ENCODE assay signal across 2 cellular contexts in the genomic region with DNA sequence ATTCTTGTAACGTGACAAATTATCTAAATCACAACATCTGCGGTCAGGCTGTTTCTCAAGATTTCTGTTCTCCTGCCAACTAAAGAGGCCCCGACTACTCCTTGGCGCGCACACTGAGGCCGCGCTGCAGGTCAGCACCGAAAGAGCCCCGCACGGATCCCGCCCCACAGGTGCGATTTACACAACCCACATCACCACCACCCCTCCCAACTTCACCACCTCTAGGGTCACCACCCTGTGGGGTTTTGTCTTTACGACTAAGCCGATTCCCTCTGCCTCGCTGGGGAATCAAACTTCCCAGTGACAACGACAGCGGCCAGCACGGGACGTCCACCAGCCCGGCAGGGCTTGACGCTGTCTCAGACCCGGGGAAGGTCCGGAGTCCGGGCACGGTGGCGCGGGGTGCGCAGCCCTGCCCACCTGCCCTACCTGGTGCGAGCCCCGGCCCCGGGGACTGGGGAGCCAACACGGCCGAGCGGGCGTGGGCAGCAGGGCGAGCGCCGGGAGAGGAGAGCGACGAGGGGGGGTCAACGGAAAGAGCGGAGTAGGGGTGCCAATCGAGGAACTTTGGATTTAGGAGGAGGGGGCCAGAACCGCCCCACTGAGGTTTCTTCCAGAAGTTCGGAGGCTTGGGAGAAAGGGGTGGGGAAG.
TF ChIP-seq lines count a peak whose summit lies in the region.

No MANE protein-coding gene starts in this region.

TF ChIP-seq in HCT116, 20 proteins besides CTCF, POLR2A, EP300 and RAD21:
- no peak; the same call in 1 of the 2 replicates for TF ChIP-seq SIN3A (IDR thresholded peaks at IDR 0.05; ENCODE audit: low read depth)
- TF ChIP-seq FOSL1 (IDR thresholded peaks at IDR 0.05; ENCODE audit: low read depth), result no peak
- TF ChIP-seq ZFX (IDR thresholded peaks at IDR 0.05), result no peak
- TF ChIP-seq SP1 (IDR thresholded peaks at IDR 0.05; ENCODE audit: low read depth), result no peak
- TF ChIP-seq SRF (IDR thresholded peaks at IDR 0.05; ENCODE audit: low read depth), result no peak
- no peak for TF ChIP-seq YY1 (IDR thresholded peaks at IDR 0.05; ENCODE audit: extremely low read depth, insufficient replicate concordance, low read depth, low read length)
- TF ChIP-seq, protein P1, sequence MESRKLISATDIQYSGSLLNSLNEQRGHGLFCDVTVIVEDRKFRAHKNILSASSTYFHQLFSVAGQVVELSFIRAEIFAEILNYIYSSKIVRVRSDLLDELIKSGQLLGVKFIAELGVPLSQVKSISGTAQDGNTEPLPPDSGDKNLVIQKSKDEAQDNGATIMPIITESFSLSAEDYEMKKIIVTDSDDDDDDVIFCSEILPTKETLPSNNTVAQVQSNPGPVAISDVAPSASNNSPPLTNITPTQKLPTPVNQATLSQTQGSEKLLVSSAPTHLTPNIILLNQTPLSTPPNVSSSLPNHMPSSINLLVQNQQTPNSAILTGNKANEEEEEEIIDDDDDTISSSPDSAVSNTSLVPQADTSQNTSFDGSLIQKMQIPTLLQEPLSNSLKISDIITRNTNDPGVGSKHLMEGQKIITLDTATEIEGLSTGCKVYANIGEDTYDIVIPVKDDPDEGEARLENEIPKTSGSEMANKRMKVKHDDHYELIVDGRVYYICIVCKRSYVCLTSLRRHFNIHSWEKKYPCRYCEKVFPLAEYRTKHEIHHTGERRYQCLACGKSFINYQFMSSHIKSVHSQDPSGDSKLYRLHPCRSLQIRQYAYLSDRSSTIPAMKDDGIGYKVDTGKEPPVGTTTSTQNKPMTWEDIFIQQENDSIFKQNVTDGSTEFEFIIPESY (IDR thresholded peaks at IDR 0.05; ENCODE audit: extremely low read depth, insufficient replicate concordance, low read length), result no peak
- no peak for TF ChIP-seq EZH2 (IDR thresholded peaks at IDR 0.05)
- no peak for TF ChIP-seq ZNF274 (IDR thresholded peaks at IDR 0.05; ENCODE audit: low read depth, low read length)
- TF ChIP-seq, protein P2, sequence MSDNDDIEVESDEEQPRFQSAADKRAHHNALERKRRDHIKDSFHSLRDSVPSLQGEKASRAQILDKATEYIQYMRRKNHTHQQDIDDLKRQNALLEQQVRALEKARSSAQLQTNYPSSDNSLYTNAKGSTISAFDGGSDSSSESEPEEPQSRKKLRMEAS (IDR thresholded peaks at IDR 0.05), result no peak
- TF ChIP-seq EGR1 (IDR thresholded peaks at IDR 0.05; ENCODE audit: low read depth), result no peak

TF ChIP-seq in HepG2, 621 proteins besides CTCF, POLR2A, EP300 and RAD21 (continues in another document):
- TF ChIP-seq SIN3A (IDR thresholded peaks at IDR 0.05; ENCODE audit: borderline replicate concordance, low read depth, low read length) (no peak), ZNF772 (CRISPR knock-in tag; IDR thresholded peaks at IDR 0.05) (no peak), MED1 (CRISPR knock-in tag; IDR thresholded peaks at IDR 0.05) (peak; percentile 45; the same call in 1 of the 2 replicates), RARA (CRISPR knock-in tag; IDR thresholded peaks at IDR 0.05) (0 out of 2 replicates have a peak, but pooled peaks have one; percentile 11), ZFP36L1 (CRISPR knock-in tag; IDR thresholded peaks at IDR 0.05) (no peak), NR3C1 (CRISPR knock-in tag; IDR thresholded peaks at IDR 0.05) (no peak), ZNF616 (CRISPR knock-in tag; IDR thresholded peaks at IDR 0.05; ENCODE audit: low read depth) (no peak), U2AF1 (optimal IDR thresholded peaks at IDR 0.05; ENCODE audit: low read depth, low read length) (no peak), DR1 (CRISPR knock-in tag; IDR thresholded peaks at IDR 0.05) (no peak), RFX1 (IDR thresholded peaks at IDR 0.05) (no peak), ZBTB8A (CRISPR knock-in tag; IDR thresholded peaks at IDR 0.05; ENCODE audit: borderline replicate concordance, low read depth) (no peak), KMT2A (CRISPR knock-in tag; IDR thresholded peaks at IDR 0.05) (peak; percentile 70), MTA1 (CRISPR knock-in tag; IDR thresholded peaks at IDR 0.05; ENCODE audit: borderline replicate concordance) (0 out of 2 replicates have a peak, but pooled peaks have one; percentile 34), KDM2A (CRISPR knock-in tag; IDR thresholded peaks at IDR 0.05; ENCODE audit: borderline replicate concordance, low read depth) (peak; percentile 42; the same call in 1 of the 2 replicates), ZNF431 (CRISPR knock-in tag; IDR thresholded peaks at IDR 0.05; ENCODE audit: borderline replicate concordance, low read depth) (no peak), SOX6 (IDR thresholded peaks at IDR 0.05) (no peak), SOX6 (CRISPR knock-in tag; IDR thresholded peaks at IDR 0.05) (0 out of 2 replicates have a peak, but pooled peaks have one; percentile 12), ZFP82 (CRISPR knock-in tag; IDR thresholded peaks at IDR 0.05; ENCODE audit: borderline replicate concordance) (no peak), ZZZ3 (CRISPR knock-in tag; IDR thresholded peaks at IDR 0.05; ENCODE audit: borderline replicate concordance) (no peak), KLF15 (CRISPR knock-in tag; IDR thresholded peaks at IDR 0.05; ENCODE audit: borderline replicate concordance) (no peak), SRY (CRISPR knock-in tag; IDR thresholded peaks at IDR 0.05) (no peak), ZNF234 (CRISPR knock-in tag; conservative IDR thresholded peaks at IDR 0.05) (peak; percentile 91; the same call in 1 of the 2 replicates), PHF5A (CRISPR knock-in tag; IDR thresholded peaks at IDR 0.05; ENCODE audit: low read depth, unreplicated experiment) (no peak), HNRNPK (IDR thresholded peaks at IDR 0.05; ENCODE audit: low read depth, low read length, poor library complexity, severe bottlenecking) (no peak), SSRP1 (CRISPR knock-in tag; IDR thresholded peaks at IDR 0.05) (no peak), RELA (CRISPR knock-in tag; IDR thresholded peaks at IDR 0.05) (no peak), ZSCAN21 (CRISPR knock-in tag; IDR thresholded peaks at IDR 0.05; ENCODE audit: borderline replicate concordance) (0 out of 2 replicates have a peak, but pooled peaks have one; percentile 18), PHB2 (IDR thresholded peaks at IDR 0.05; ENCODE audit: partially characterized antibody) (no peak), SMAD3 (CRISPR knock-in tag; IDR thresholded peaks at IDR 0.05) (no peak), RFX5 (IDR thresholded peaks at IDR 0.05; ENCODE audit: low read depth, low read length) (no peak), REPIN1 (CRISPR knock-in tag; IDR thresholded peaks at IDR 0.05; ENCODE audit: borderline replicate concordance, low read depth) (no peak)
- TF ChIP-seq, protein P3, sequence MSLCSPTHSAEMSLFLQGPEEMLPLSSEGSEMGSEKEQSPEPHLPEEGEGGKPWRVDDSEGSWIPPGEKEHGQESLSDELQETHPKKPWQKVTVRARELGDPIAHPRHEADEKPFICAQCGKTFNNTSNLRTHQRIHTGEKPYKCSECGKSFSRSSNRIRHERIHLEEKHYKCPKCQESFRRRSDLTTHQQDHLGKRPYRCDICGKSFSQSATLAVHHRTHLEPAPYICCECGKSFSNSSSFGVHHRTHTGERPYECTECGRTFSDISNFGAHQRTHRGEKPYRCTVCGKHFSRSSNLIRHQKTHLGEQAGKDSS (CRISPR knock-in tag; IDR thresholded peaks at IDR 0.05; ENCODE audit: borderline replicate concordance, low read depth), result 0 out of 2 replicates have a peak, but pooled peaks have one; percentile 8
- TF ChIP-seq, protein P4, sequence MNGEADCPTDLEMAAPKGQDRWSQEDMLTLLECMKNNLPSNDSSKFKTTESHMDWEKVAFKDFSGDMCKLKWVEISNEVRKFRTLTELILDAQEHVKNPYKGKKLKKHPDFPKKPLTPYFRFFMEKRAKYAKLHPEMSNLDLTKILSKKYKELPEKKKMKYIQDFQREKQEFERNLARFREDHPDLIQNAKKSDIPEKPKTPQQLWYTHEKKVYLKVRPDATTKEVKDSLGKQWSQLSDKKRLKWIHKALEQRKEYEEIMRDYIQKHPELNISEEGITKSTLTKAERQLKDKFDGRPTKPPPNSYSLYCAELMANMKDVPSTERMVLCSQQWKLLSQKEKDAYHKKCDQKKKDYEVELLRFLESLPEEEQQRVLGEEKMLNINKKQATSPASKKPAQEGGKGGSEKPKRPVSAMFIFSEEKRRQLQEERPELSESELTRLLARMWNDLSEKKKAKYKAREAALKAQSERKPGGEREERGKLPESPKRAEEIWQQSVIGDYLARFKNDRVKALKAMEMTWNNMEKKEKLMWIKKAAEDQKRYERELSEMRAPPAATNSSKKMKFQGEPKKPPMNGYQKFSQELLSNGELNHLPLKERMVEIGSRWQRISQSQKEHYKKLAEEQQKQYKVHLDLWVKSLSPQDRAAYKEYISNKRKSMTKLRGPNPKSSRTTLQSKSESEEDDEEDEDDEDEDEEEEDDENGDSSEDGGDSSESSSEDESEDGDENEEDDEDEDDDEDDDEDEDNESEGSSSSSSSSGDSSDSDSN (CRISPR knock-in tag; IDR thresholded peaks at IDR 0.05), result peak; percentile 85
- TF ChIP-seq, protein P5, sequence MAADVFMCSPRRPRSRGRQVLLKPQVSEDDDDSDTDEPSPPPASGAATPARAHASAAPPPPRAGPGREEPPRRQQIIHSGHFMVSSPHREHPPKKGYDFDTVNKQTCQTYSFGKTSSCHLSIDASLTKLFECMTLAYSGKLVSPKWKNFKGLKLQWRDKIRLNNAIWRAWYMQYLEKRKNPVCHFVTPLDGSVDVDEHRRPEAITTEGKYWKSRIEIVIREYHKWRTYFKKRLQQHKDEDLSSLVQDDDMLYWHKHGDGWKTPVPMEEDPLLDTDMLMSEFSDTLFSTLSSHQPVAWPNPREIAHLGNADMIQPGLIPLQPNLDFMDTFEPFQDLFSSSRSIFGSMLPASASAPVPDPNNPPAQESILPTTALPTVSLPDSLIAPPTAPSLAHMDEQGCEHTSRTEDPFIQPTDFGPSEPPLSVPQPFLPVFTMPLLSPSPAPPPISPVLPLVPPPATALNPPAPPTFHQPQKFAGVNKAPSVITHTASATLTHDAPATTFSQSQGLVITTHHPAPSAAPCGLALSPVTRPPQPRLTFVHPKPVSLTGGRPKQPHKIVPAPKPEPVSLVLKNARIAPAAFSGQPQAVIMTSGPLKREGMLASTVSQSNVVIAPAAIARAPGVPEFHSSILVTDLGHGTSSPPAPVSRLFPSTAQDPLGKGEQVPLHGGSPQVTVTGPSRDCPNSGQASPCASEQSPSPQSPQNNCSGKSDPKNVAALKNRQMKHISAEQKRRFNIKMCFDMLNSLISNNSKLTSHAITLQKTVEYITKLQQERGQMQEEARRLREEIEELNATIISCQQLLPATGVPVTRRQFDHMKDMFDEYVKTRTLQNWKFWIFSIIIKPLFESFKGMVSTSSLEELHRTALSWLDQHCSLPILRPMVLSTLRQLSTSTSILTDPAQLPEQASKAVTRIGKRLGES (CRISPR knock-in tag; IDR thresholded peaks at IDR 0.05; ENCODE audit: borderline replicate concordance), result no peak
- TF ChIP-seq, protein P6, sequence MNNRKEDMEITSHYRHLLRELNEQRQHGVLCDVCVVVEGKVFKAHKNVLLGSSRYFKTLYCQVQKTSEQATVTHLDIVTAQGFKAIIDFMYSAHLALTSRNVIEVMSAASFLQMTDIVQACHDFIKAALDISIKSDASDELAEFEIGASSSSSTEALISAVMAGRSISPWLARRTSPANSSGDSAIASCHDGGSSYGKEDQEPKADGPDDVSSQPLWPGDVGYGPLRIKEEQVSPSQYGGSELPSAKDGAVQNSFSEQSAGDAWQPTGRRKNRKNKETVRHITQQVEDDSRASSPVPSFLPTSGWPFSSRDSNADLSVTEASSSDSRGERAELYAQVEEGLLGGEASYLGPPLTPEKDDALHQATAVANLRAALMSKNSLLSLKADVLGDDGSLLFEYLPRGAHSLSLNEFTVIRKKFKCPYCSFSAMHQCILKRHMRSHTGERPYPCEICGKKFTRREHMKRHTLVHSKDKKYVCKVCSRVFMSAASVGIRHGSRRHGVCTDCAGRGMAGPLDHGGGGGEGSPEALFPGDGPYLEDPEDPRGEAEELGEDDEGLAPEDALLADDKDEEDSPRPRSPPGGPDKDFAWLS (CRISPR knock-in tag; IDR thresholded peaks at IDR 0.05; ENCODE audit: borderline replicate concordance), result no peak
- TF ChIP-seq, protein P7, sequence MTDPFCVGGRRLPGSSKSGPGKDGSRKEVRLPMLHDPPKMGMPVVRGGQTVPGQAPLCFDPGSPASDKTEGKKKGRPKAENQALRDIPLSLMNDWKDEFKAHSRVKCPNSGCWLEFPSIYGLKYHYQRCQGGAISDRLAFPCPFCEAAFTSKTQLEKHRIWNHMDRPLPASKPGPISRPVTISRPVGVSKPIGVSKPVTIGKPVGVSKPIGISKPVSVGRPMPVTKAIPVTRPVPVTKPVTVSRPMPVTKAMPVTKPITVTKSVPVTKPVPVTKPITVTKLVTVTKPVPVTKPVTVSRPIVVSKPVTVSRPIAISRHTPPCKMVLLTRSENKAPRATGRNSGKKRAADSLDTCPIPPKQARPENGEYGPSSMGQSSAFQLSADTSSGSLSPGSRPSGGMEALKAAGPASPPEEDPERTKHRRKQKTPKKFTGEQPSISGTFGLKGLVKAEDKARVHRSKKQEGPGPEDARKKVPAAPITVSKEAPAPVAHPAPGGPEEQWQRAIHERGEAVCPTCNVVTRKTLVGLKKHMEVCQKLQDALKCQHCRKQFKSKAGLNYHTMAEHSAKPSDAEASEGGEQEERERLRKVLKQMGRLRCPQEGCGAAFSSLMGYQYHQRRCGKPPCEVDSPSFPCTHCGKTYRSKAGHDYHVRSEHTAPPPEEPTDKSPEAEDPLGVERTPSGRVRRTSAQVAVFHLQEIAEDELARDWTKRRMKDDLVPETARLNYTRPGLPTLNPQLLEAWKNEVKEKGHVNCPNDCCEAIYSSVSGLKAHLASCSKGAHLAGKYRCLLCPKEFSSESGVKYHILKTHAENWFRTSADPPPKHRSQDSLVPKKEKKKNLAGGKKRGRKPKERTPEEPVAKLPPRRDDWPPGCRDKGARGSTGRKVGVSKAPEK (CRISPR knock-in tag; IDR thresholded peaks at IDR 0.05; ENCODE audit: borderline replicate concordance), result no peak
- TF ChIP-seq, protein P8, sequence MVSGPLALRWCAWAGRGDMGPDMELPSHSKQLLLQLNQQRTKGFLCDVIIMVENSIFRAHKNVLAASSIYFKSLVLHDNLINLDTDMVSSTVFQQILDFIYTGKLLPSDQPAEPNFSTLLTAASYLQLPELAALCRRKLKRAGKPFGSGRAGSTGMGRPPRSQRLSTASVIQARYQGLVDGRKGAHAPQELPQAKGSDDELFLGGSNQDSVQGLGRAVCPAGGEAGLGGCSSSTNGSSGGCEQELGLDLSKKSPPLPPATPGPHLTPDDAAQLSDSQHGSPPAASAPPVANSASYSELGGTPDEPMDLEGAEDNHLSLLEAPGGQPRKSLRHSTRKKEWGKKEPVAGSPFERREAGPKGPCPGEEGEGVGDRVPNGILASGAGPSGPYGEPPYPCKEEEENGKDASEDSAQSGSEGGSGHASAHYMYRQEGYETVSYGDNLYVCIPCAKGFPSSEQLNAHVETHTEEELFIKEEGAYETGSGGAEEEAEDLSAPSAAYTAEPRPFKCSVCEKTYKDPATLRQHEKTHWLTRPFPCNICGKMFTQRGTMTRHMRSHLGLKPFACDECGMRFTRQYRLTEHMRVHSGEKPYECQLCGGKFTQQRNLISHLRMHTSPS (CRISPR knock-in tag; IDR thresholded peaks at IDR 0.05; ENCODE audit: low read depth), result no peak
